ENCODE assay signal across 10 cellular contexts in genomic region chr17:77381731-77382130, GRCh38.
A peak's percentile ranks its signal among the peaks of the same experiment; 100 is the strongest.
DNase-seq lines count a peak whose midpoint lies in the region; ATAC-seq and TF ChIP-seq lines count a peak whose summit lies in the region.
"Had no signal": no experiment of that assay in that cellular context is flagged by ENCODE, and none has a peak within 500 bp of the region (broad histone marks: within the 10 kb centered on the region; RNA-seq: fewer than 3 reads in every experiment).

No MANE protein-coding gene starts in this region.

- POLR2A ChIA-PET in activated CD8-positive, alpha-beta T cell treated with anti-CD3 and anti-CD28 coated beads for 36 hours (lab: Charles Lee), result interaction anchor here (1.4 to 2.2 kb wide), 4 partner anchors 9 to 49 kb away, joined by 5 to 14 read pairs (median 6); no protein-coding TSS in a partner anchor

- no peaks in the 10 kb centered on the region for H3K36me3 Mint-ChIP-seq in stimulated activated naive CD8-positive, alpha-beta T cell treated with anti-CD3 and anti-CD28 coated beads, Interleukin-15, Interleukin-2, amounts not matched to agents 100 ng/mL and 50 ng/mL, for 24 hours (ENCODE audit: low read depth)
- peaks cover 1% of the 10 kb centered on the region for H3K36me3 Mint-ChIP-seq in activated CD8-positive, alpha-beta T cell treated with anti-CD3 and anti-CD28 coated beads for 36 hours (ENCODE audit: low read depth)
- no peaks in the 10 kb centered on the region for H3K36me3 Mint-ChIP-seq in nephron progenitor cell (ENCODE audit: low read depth)

- no peaks in the 10 kb centered on the region for H3K9me3 Mint-ChIP-seq in stimulated activated naive CD8-positive, alpha-beta T cell treated with anti-CD3 and anti-CD28 coated beads, Interleukin-15, Interleukin-2, amounts not matched to agents 100 ng/mL and 50 ng/mL, for 24 hours
- H3K9me3 Mint-ChIP-seq in activated CD8-positive, alpha-beta T cell treated with anti-CD3 and anti-CD28 coated beads for 36 hours, result no peaks in the 10 kb centered on the region
- H3K9me3 Mint-ChIP-seq in nephron progenitor cell, result no peaks in the 10 kb centered on the region

- H3K27me3 Mint-ChIP-seq in stimulated activated naive CD8-positive, alpha-beta T cell treated with anti-CD3 and anti-CD28 coated beads, Interleukin-15, Interleukin-2, amounts not matched to agents 100 ng/mL and 50 ng/mL, for 24 hours, result no peaks in the 10 kb centered on the region
- H3K27me3 Mint-ChIP-seq in activated CD8-positive, alpha-beta T cell treated with anti-CD3 and anti-CD28 coated beads for 36 hours, result no peaks in the 10 kb centered on the region
- H3K27me3 Mint-ChIP-seq in nephron progenitor cell (ENCODE audit: low read depth, poor library complexity), result peaks cover 3% of the 10 kb centered on the region

- CTCF ChIA-PET in activated CD8-positive, alpha-beta T cell treated with anti-CD3 and anti-CD28 coated beads for 36 hours (lab: Charles Lee), result interaction anchor here (0.6 to 2.8 kb wide), 3 partner anchors 19 to 255 kb away, joined by 3 to 11 read pairs (median 10); no protein-coding TSS in a partner anchor

- intact Hi-C loops in activated CD8-positive, alpha-beta T cell treated with anti-CD3 and anti-CD28 coated beads for 36 hours (cut with micrococcal nuclease), result no loop called here
- intact Hi-C loops in left colon (cut with DNase I, micrococcal nuclease), result no loop called here

- H3K27ac Mint-ChIP-seq in stimulated activated naive CD8-positive, alpha-beta T cell treated with anti-CD3 and anti-CD28 coated beads, Interleukin-15, Interleukin-2, amounts not matched to agents 100 ng/mL and 50 ng/mL, for 24 hours, result peak overlapping the region; percentile 31
- peak overlapping the region; percentile 63 for H3K27ac Mint-ChIP-seq in activated CD8-positive, alpha-beta T cell treated with anti-CD3 and anti-CD28 coated beads for 36 hours
- no peak overlapping the region for H3K27ac Mint-ChIP-seq in nephron progenitor cell

- no peak for DNase-seq in stimulated activated naive CD8-positive, alpha-beta T cell treated with anti-CD3 and anti-CD28 coated beads, Interleukin-15, Interleukin-2, amounts not matched to agents 100 U/mL and 50 U/mL, for 24 hours
- no peak for DNase-seq in activated CD8-positive, alpha-beta T cell treated with anti-CD3 and anti-CD28 coated beads for 36 hours
- DNase-seq in nephron progenitor cell (no peak), left colon (no peak)
- DNase-seq: activated gamma-delta T cell, COR-L47 had no signal

- H3K4me3 Mint-ChIP-seq in stimulated activated naive CD8-positive, alpha-beta T cell treated with anti-CD3 and anti-CD28 coated beads, Interleukin-15, Interleukin-2, amounts not matched to agents 100 ng/mL and 50 ng/mL, for 24 hours, result no peak overlapping the region
- H3K4me3 Mint-ChIP-seq in activated CD8-positive, alpha-beta T cell treated with anti-CD3 and anti-CD28 coated beads for 36 hours, result peak overlapping the region; percentile 48
- H3K4me3 Mint-ChIP-seq in nephron progenitor cell, result peak overlapping the region; percentile 40

- H3K4me1 Mint-ChIP-seq in stimulated activated naive CD8-positive, alpha-beta T cell treated with anti-CD3 and anti-CD28 coated beads, Interleukin-15, Interleukin-2, amounts not matched to agents 100 ng/mL and 50 ng/mL, for 24 hours (ENCODE audit: low read depth), result peaks cover 71% of the 10 kb centered on the region
- H3K4me1 Mint-ChIP-seq in activated CD8-positive, alpha-beta T cell treated with anti-CD3 and anti-CD28 coated beads for 36 hours (ENCODE audit: low read depth), result peaks cover 88% of the 10 kb centered on the region
- H3K4me1 Mint-ChIP-seq in nephron progenitor cell, result peaks cover 97% of the 10 kb centered on the region

- ATAC-seq in stimulated activated naive CD8-positive, alpha-beta T cell treated with anti-CD3 and anti-CD28 coated beads, Interleukin-15, Interleukin-2, amounts not matched to agents 100 U/mL and 50 U/mL, for 24 hours, result no peak
- no peak for ATAC-seq in activated CD8-positive, alpha-beta T cell treated with anti-CD3 and anti-CD28 coated beads for 36 hours
- no peak for ATAC-seq in HG03175 (IDR thresholded peaks at IDR 0.05; ENCODE audit: unreplicated experiment)
- ATAC-seq in left colon, result no peak
- no peak for ATAC-seq in GM18498 (IDR thresholded peaks at IDR 0.05; ENCODE audit: unreplicated experiment)
- no peak for ATAC-seq in HG03139 (IDR thresholded peaks at IDR 0.05; ENCODE audit: unreplicated experiment)

- no peak for TF ChIP-seq CTCF in activated CD8-positive, alpha-beta T cell treated with anti-CD3 and anti-CD28 coated beads for 36 hours (IDR thresholded peaks at IDR 0.05)
- no peak for TF ChIP-seq CTCF in nephron progenitor cell (IDR thresholded peaks at IDR 0.05)
